ENCODE assay signal across 8 cellular contexts in genomic region chrX:152637649-152638442, GRCh38. TPM values are rescaled to one million over a fixed set of nuclear protein-coding genes. Genes with fewer than 3 reads are reported as not detected.
DNase-seq lines count a peak whose midpoint lies in the region; ATAC-seq and TF ChIP-seq lines count a peak whose summit lies in the region.
"Had no signal": no experiment of that assay in that cellular context is flagged by ENCODE, and none has a peak within 500 bp of the region (broad histone marks: within the 10 kb centered on the region; RNA-seq: fewer than 3 reads in every experiment).

GABRQ (plus strand) TSS chrX:152637895; CDS start chrX:152638203, 308 bp downstream.

- no peaks in the 10 kb centered on the region for H3K9me3 Mint-ChIP-seq in activated T-helper 17 cell treated with anti-CD3 and anti-CD28 coated beads, Interleukin-2, amount 50 U/mL, for 72 hours

- H3K4me3 ChIP-seq in HUES48 (ENCODE audit: low read depth, low read length) (peak within 1 kb of the TSS; percentile 63), choroid plexus epithelial cell (ENCODE audit: low read depth, low read length) (no peak within 1 kb of the TSS), neuron (ENCODE audit: low read length) (peak within 1 kb of the TSS; percentile 28)

- peaks cover 20% of the 10 kb centered on the region for H3K27me3 ChIP-seq in HUES48 (ENCODE audit: control insufficient read depth, insufficient read depth, low read length)
- peaks cover 31% of the 10 kb centered on the region for H3K27me3 ChIP-seq in neuron (ENCODE audit: insufficient read depth, low read length)

- H3K36me3 Mint-ChIP-seq in activated T-helper 17 cell treated with anti-CD3 and anti-CD28 coated beads, Interleukin-2, amount 50 U/mL, for 72 hours (ENCODE audit: low read depth), result no peaks in the 10 kb centered on the region

- no peak for ATAC-seq in HG02763 (IDR thresholded peaks at IDR 0.05; ENCODE audit: unreplicated experiment)
- ATAC-seq in activated T-helper 17 cell treated with anti-CD3 and anti-CD28 coated beads, Interleukin-2, amount 50 U/mL, for 72 hours (replicated peaks), result no peak

- H3K4me1 Mint-ChIP-seq in activated T-helper 17 cell treated with anti-CD3 and anti-CD28 coated beads, Interleukin-2, amount 50 U/mL, for 72 hours, result no peaks in the 10 kb centered on the region

- no peak within 1 kb of the TSS for H3K4me3 Mint-ChIP-seq in activated T-helper 17 cell treated with anti-CD3 and anti-CD28 coated beads, Interleukin-2, amount 50 U/mL, for 72 hours

- no peak within 1 kb of the TSS for H3K9ac ChIP-seq in HUES48 (ENCODE audit: low read depth, low read length)

- H3K36me3 ChIP-seq in HUES48 (ENCODE audit: control insufficient read depth, insufficient read depth, low read length), result no peaks in the 10 kb centered on the region
- no peaks in the 10 kb centered on the region for H3K36me3 ChIP-seq in neuron (ENCODE audit: insufficient read depth, low read length)

- H3K9me3 ChIP-seq in HUES48 (ENCODE audit: control insufficient read depth, insufficient read depth, low read length) (peaks cover 41% of the 10 kb centered on the region), neuron (ENCODE audit: low read length) (no peaks in the 10 kb centered on the region)

- peak; percentile 86 for DNase-seq in NCI-H345 (lab: John Stamatoyannopoulos, UW)
- peak; percentile 22 for DNase-seq in choroid plexus epithelial cell (ENCODE audit: low read depth)
- DNase-seq in effector CD8-positive, alpha-beta T cell (lab: John Stamatoyannopoulos, UW), result no peak

- TF ChIP-seq CTCF in choroid plexus epithelial cell (conservative IDR thresholded peaks at IDR 0.05; ENCODE audit: low read depth, low read length), result no peak

- peaks cover 34% of the 10 kb centered on the region for H3K27me3 Mint-ChIP-seq in activated T-helper 17 cell treated with anti-CD3 and anti-CD28 coated beads, Interleukin-2, amount 50 U/mL, for 72 hours

- no peak within 1 kb of the TSS for H3K27ac ChIP-seq in HUES48 (ENCODE audit: low read depth, low read length)

- no peak within 1 kb of the TSS for H3K27ac Mint-ChIP-seq in activated T-helper 17 cell treated with anti-CD3 and anti-CD28 coated beads, Interleukin-2, amount 50 U/mL, for 72 hours

- H2AFZ ChIP-seq in neuron (ENCODE audit: low read depth, low read length), result no peak within 1 kb of the TSS

- H3K4me1 ChIP-seq in HUES48 (ENCODE audit: control insufficient read depth, insufficient read depth, low read length) (peaks cover 24% of the 10 kb centered on the region), neuron (ENCODE audit: insufficient read depth, low read length) (no peaks in the 10 kb centered on the region)

RNA-seq across cellular contexts. Expression of gene GABRQ, which starts in this region (rescaled TPM):
- total RNA-seq in activated T-helper 17 cell treated with anti-CD3 and anti-CD28 coated beads, Interleukin-2, amount 50 U/mL, for 72 hours, result under 1 TPM in 1 of 2 donors, not detected in 1; 0.05 TPM
- total RNA-seq: HT1080 had no signal
